1 cellular context compared by ENCODE assay signal in the genomic region with DNA sequence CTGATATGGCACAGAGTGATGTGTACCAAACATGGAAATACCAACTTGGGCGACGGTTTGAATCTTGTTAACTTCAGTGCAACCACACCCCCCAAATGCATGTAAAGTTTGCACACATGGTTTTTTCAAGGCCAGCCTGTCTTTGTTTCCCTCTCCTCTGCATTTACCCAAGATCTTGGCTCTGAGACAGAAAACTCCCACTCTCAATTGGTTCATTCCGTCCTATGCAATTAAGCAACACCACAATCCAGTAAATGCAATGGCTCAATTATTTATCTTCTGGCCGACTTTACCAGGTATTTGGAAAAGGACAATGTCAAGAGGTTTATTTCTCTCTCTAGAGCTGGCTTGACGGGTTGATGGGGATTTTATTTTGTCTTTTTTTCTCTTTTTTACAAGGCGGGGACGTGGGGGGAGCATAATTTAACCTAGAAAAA.
TF ChIP-seq lines count a peak whose summit lies in the region.

No MANE protein-coding gene starts in this region.

TF ChIP-seq in GM12878, 131 proteins besides CTCF, POLR2A, EP300 and RAD21 (continued from another document):
- TF ChIP-seq E2F8 (IDR thresholded peaks at IDR 0.05; ENCODE audit: low read depth, partially characterized antibody) (no peak), TCF12 (IDR thresholded peaks at IDR 0.05; ENCODE audit: low read depth, low read length) (no peak), NFXL1 (IDR thresholded peaks at IDR 0.05; ENCODE audit: borderline replicate concordance) (no peak), SMARCA5 (IDR thresholded peaks at IDR 0.05) (no peak), CUX1 (IDR thresholded peaks at IDR 0.05; ENCODE audit: insufficient replicate concordance, low read depth, low read length) (no peak), SKIL (IDR thresholded peaks at IDR 0.05; ENCODE audit: low read depth, poor library complexity, severe bottlenecking) (peak; percentile 35), NBN (IDR thresholded peaks at IDR 0.05) (no peak), NKRF (conservative IDR thresholded peaks at IDR 0.05) (no peak; the same call in 1 of the 2 replicates), CREB1 (IDR thresholded peaks at IDR 0.05; ENCODE audit: low read depth) (no peak), BRCA1 (IDR thresholded peaks at IDR 0.05; ENCODE audit: low read depth, low read length) (no peak), BMI1 (IDR thresholded peaks at IDR 0.05; ENCODE audit: borderline replicate concordance) (no peak), POLR2AphosphoS2 (IDR thresholded peaks at IDR 0.05; ENCODE audit: low read depth, low read length) (no peak)
- TF ChIP-seq, protein P1, sequence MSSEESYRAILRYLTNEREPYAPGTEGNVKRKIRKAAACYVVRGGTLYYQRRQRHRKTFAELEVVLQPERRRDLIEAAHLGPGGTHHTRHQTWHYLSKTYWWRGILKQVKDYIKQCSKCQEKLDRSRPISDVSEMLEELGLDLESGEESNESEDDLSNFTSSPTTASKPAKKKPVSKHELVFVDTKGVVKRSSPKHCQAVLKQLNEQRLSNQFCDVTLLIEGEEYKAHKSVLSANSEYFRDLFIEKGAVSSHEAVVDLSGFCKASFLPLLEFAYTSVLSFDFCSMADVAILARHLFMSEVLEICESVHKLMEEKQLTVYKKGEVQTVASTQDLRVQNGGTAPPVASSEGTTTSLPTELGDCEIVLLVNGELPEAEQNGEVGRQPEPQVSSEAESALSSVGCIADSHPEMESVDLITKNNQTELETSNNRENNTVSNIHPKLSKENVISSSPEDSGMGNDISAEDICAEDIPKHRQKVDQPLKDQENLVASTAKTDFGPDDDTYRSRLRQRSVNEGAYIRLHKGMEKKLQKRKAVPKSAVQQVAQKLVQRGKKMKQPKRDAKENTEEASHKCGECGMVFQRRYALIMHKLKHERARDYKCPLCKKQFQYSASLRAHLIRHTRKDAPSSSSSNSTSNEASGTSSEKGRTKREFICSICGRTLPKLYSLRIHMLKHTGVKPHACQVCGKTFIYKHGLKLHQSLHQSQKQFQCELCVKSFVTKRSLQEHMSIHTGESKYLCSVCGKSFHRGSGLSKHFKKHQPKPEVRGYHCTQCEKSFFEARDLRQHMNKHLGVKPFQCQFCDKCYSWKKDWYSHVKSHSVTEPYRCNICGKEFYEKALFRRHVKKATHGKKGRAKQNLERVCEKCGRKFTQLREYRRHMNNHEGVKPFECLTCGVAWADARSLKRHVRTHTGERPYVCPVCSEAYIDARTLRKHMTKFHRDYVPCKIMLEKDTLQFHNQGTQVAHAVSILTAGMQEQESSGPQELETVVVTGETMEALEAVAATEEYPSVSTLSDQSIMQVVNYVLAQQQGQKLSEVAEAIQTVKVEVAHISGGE (CRISPR knock-in tag; IDR thresholded peaks at IDR 0.05): no peak
